In the genomic region with DNA sequence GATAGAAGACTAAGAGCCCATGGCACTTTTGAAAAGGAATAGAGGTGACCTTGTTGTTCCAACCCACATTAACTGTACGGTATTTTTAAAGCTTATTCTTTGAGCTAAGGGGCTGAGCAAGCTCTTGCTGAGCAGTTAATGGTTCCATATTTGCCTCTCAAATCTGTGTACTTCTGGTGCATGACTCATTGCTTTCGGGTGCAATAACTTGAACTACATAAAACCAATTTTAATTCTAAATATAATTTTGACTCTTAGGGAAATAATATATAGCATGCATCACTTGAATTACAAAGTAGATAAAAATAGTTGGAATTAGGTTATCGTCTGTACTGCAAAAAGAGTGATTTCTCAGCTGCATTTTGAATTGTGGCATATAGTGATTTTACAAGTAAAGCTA, we compare ENCODE assay signal across 14 cellular contexts.
"Had no signal": no experiment of that assay in that cellular context is flagged by ENCODE, and none has a peak within 500 bp of the region (broad histone marks: within the 10 kb centered on the region; RNA-seq: fewer than 3 reads in every experiment).

No MANE protein-coding gene starts in this region.

- H3K27ac ChIP-seq: ovary, tibial nerve had no signal

- ATAC-seq: left colon; stimulated activated naive B cell treated with anti-CD40 and anti-IgM and Interleukin-4, amounts not matched to agents 10 μg/mL and 1 μg/mL and 100 μg/mL, for 72 hours had no signal

- FAIRE-seq: frontal cortex had no signal

- H3K27me3 ChIP-seq: ovary, tibial nerve had no signal

- DNase-seq: activated CD4-positive, CD25-positive, alpha-beta regulatory T cell treated with anti-CD3 and anti-CD28 coated beads, Interleukin-2, amount 50 U/mL, for 72 hours; activated naive CD4-positive, alpha-beta T cell; activated naive CD8-positive, alpha-beta T cell treated with anti-CD3 and anti-CD28 coated beads, Interleukin-2, amount 10 ng/mL, durations not matched to agents 7 days and 5 days; effector memory CD4-positive, alpha-beta T cell; left colon; ovary; retina; stimulated activated CD4-positive, alpha-beta T cell treated with anti-CD3 and anti-CD28 coated beads, Interleukin-2, amount 100 ng/mL, for 48 hours; stimulated activated naive B cell treated with anti-CD40 and anti-IgM and Interleukin-4, amounts not matched to agents 10 μg/mL and 1 μg/mL and 100 μg/mL, for 72 hours; substantia nigra; T1000 had no signal

- H3K9me3 ChIP-seq: ovary had no signal

- H3K36me3 ChIP-seq: ovary, tibial nerve had no signal

- H3K4me3 ChIP-seq: lung, ovary, tibial nerve had no signal

- H3K4me1 ChIP-seq: tibial nerve had no signal
